17 cellular contexts compared by ENCODE assay signal in genomic region chr17:43517161-43517560, GRCh38. TPM values are rescaled to one million over a fixed set of nuclear protein-coding genes. Genes with fewer than 3 reads are reported as not detected.
A peak's percentile ranks its signal among the peaks of the same experiment; 100 is the strongest.
DNase-seq lines count a peak whose midpoint lies in the region; ATAC-seq and TF ChIP-seq lines count a peak whose summit lies in the region.
"Had no signal": no experiment of that assay in that cellular context is flagged by ENCODE, and none has a peak within 500 bp of the region (broad histone marks: within the 10 kb centered on the region; RNA-seq: fewer than 3 reads in every experiment).

No MANE protein-coding gene starts in this region.

- no peak overlapping the region for H3K4me3 ChIP-seq in osteoblast (ENCODE audit: insufficient read depth, low read length)
- H3K4me3 ChIP-seq: right lobe of liver, tibial artery had no signal

- H3K27ac Mint-ChIP-seq in immature natural killer cell, result no peak overlapping the region
- H3K27ac Mint-ChIP-seq: WTC11 had no signal

- H3K36me3 ChIP-seq in osteoblast (ENCODE audit: insufficient read depth, low read length), result peaks cover 55% of the 10 kb centered on the region

- ATAC-seq in GM18498 (IDR thresholded peaks at IDR 0.05; ENCODE audit: unreplicated experiment), result peak; percentile 28
- peak; percentile 23 for ATAC-seq in GM21737 (IDR thresholded peaks at IDR 0.05; ENCODE audit: unreplicated experiment)
- no peak for ATAC-seq in GM19328 (IDR thresholded peaks at IDR 0.05; ENCODE audit: unreplicated experiment)
- ATAC-seq in HG02973 (IDR thresholded peaks at IDR 0.05; ENCODE audit: unreplicated experiment), result no peak
- ATAC-seq: activated T-cell treated with anti-CD3 and anti-CD28 coated beads, Interleukin-2, amount 50 U/mL, for 4 hours; esophagus mucosa; right lobe of liver; WTC11 had no signal

- H3K4me2 ChIP-seq in osteoblast (ENCODE audit: insufficient read depth, low read length), result peak overlapping the region; percentile 25

- H3K9me3 ChIP-seq in osteoblast (ENCODE audit: low read depth, low read length), result no peaks in the 10 kb centered on the region
- H3K9me3 ChIP-seq: right lobe of liver, tibial artery had no signal

- peaks cover 20% of the 10 kb centered on the region for H3K4me1 ChIP-seq in osteoblast (ENCODE audit: insufficient read depth, low read length)
- H3K4me1 ChIP-seq: right lobe of liver had no signal

- DNase-seq in osteoblast (ENCODE audit: insufficient read length, low spot score, missing footprints) (peak; percentile 73), DMS153 (lab: John Stamatoyannopoulos, UW) (no peak), immature natural killer cell (no peak)
- DNase-seq: activated T-cell treated with anti-CD3 and anti-CD28 coated beads, Interleukin-2, amount 50 U/mL, for 4 hours; NCI-H187; NCI-H748 treated with DMSO at 0.1 percent for 48 hours; right lobe of liver; SIG-M5 had no signal

- peaks cover 13% of the 10 kb centered on the region for H4K20me1 ChIP-seq in osteoblast (ENCODE audit: insufficient read depth, low read length)

- no peaks in the 10 kb centered on the region for H3K9me3 Mint-ChIP-seq in immature natural killer cell
- H3K9me3 Mint-ChIP-seq: activated T-cell treated with anti-CD3 and anti-CD28 coated beads, Interleukin-2, amount 50 U/mL, for 4 hours; IgD-negative memory B cell; WTC11 had no signal

- H3K27ac ChIP-seq in VCaP (peak overlapping the region; percentile 77), osteoblast (ENCODE audit: low read depth, low read length) (peak overlapping the region; percentile 87)
- H3K27ac ChIP-seq: right lobe of liver had no signal

- peak overlapping the region; percentile 1 for H2AFZ ChIP-seq in osteoblast (ENCODE audit: low read length)

- H3K27me3 ChIP-seq in osteoblast (ENCODE audit: insufficient read depth, low read length), result no peaks in the 10 kb centered on the region
- H3K27me3 ChIP-seq: right lobe of liver, tibial artery had no signal

- H3K79me2 ChIP-seq in osteoblast (ENCODE audit: insufficient read depth, low read length), result no peaks in the 10 kb centered on the region

- TF ChIP-seq CTCF in VCaP (conservative IDR thresholded peaks at IDR 0.05) (no peak), osteoblast (IDR thresholded peaks at IDR 0.05; ENCODE audit: extremely low read depth, low read depth, low read length) (no peak)

- H3K27me3 Mint-ChIP-seq in immature natural killer cell (ENCODE audit: low read depth in 3 of 3), result peaks cover 0 to 7% (median 0%) of the 10 kb centered on the region in 3 donors
- H3K27me3 Mint-ChIP-seq: IgD-negative memory B cell had no signal

- no peak overlapping the region for H3K4me3 Mint-ChIP-seq in immature natural killer cell
- H3K4me3 Mint-ChIP-seq: activated T-cell treated with anti-CD3 and anti-CD28 coated beads, Interleukin-2, amount 50 U/mL, for 4 hours; IgD-negative memory B cell; WTC11 had no signal

- peaks cover 19 to 55% (median 28%) of the 10 kb centered on the region in 3 donors for H3K36me3 Mint-ChIP-seq in immature natural killer cell

- H3K4me1 Mint-ChIP-seq in immature natural killer cell, result no peaks in the 10 kb centered on the region
- H3K4me1 Mint-ChIP-seq: WTC11 had no signal

RNA-seq across cellular contexts. Expression of gene ETV4, which starts 29.0 kb away (rescaled TPM):
- 0.72 and 1.2 TPM in 2 replicates for total RNA-seq in osteoblast
- polyA plus RNA-seq in immature natural killer cell, result not detected
- polyA plus RNA-seq: IgD-negative memory B cell had no signal

RNA-seq across cellular contexts. Expression of gene DHX8, which starts 33.4 kb away (rescaled TPM):
- 39.2 and 42.3 TPM in 2 replicates for total RNA-seq in osteoblast
- 10 to 100 TPM; 16.5 to 61.6 (median 38.1) TPM for polyA plus RNA-seq in immature natural killer cell

Comparison
In these comparisons a context has a peak if more than half of its experiments do, and no peak if none do; other contexts are left out.
1. ATAC-seq: peak in GM18498 (single experiment) and GM21737 (single experiment); none in GM19328 (single experiment) and HG02973 (single experiment).